Comparison of ENCODE assay signal across 23 cellular contexts in genomic region chr6:151485616-151486015, GRCh38. TPM values are rescaled to one million over a fixed set of nuclear protein-coding genes. Genes with fewer than 3 reads are reported as not detected.
DNase-seq lines count a peak whose midpoint lies in the region; ATAC-seq and TF ChIP-seq lines count a peak whose summit lies in the region.
"Had no signal": no experiment of that assay in that cellular context is flagged by ENCODE, and none has a peak within 500 bp of the region (broad histone marks: within the 10 kb centered on the region; RNA-seq: fewer than 3 reads in every experiment).

No MANE protein-coding gene starts in this region.

- H3K27me3 Mint-ChIP-seq in activated naive CD8-positive, alpha-beta T cell treated with anti-CD3 and anti-CD28 coated beads, Interleukin-2, amount 50 U/mL, for 24 hours = no peaks in the 10 kb centered on the region
- H3K27me3 Mint-ChIP-seq in activated naive CD8-positive, alpha-beta T cell treated with anti-CD3 and anti-CD28 coated beads for 36 hours = no peaks in the 10 kb centered on the region

- H3K4me3 ChIP-seq in astrocyte of the spinal cord (ENCODE audit: low read depth, low read length) = no peak overlapping the region
- H3K4me3 ChIP-seq in fibroblast of villous mesenchyme (ENCODE audit: low read depth, low read length) = no peak overlapping the region
- H3K4me3 ChIP-seq: suprapubic skin had no signal

- H3K9me3 Mint-ChIP-seq in activated naive CD8-positive, alpha-beta T cell treated with anti-CD3 and anti-CD28 coated beads, Interleukin-2, amount 50 U/mL, for 24 hours = no peaks in the 10 kb centered on the region
- no peaks in the 10 kb centered on the region for H3K9me3 Mint-ChIP-seq in activated naive CD8-positive, alpha-beta T cell treated with anti-CD3 and anti-CD28 coated beads for 36 hours
- H3K9me3 Mint-ChIP-seq: naive thymus-derived CD4-positive, alpha-beta T cell had no signal

- peak; percentile 66 for ATAC-seq in activated naive CD8-positive, alpha-beta T cell treated with anti-CD3 and anti-CD28 coated beads, Interleukin-2, amount 50 U/mL, for 24 hours
- no peak for ATAC-seq in HG02938 (IDR thresholded peaks at IDR 0.05; ENCODE audit: unreplicated experiment)
- ATAC-seq: HCT116; naive thymus-derived CD4-positive, alpha-beta T cell; right cardiac atrium had no signal

- H3K4me1 Mint-ChIP-seq in activated naive CD8-positive, alpha-beta T cell treated with anti-CD3 and anti-CD28 coated beads, Interleukin-2, amount 50 U/mL, for 24 hours = peaks cover 22% of the 10 kb centered on the region
- H3K4me1 Mint-ChIP-seq in activated naive CD8-positive, alpha-beta T cell treated with anti-CD3 and anti-CD28 coated beads for 36 hours = peaks cover 9% of the 10 kb centered on the region

- in situ Hi-C loops in astrocyte of the spinal cord (cut with HindIII; ENCODE audit: low sequenced_read_pairs) = no loop called here
- in situ Hi-C loops in ACHN (cut with HindIII; ENCODE audit: low pct_ligation_motif_present, low pct_unique_long_range_greater_than_20kb, low sequenced_read_pairs) = no loop called here

- H3K36me3 Mint-ChIP-seq in activated naive CD8-positive, alpha-beta T cell treated with anti-CD3 and anti-CD28 coated beads, Interleukin-2, amount 50 U/mL, for 24 hours (ENCODE audit: low read depth) = no peaks in the 10 kb centered on the region
- no peaks in the 10 kb centered on the region for H3K36me3 Mint-ChIP-seq in activated naive CD8-positive, alpha-beta T cell treated with anti-CD3 and anti-CD28 coated beads for 36 hours

- peak overlapping the region; percentile 7 for H3K27ac Mint-ChIP-seq in activated naive CD8-positive, alpha-beta T cell treated with anti-CD3 and anti-CD28 coated beads, Interleukin-2, amount 50 U/mL, for 24 hours
- H3K27ac Mint-ChIP-seq in activated naive CD8-positive, alpha-beta T cell treated with anti-CD3 and anti-CD28 coated beads for 36 hours = no peak overlapping the region
- H3K27ac Mint-ChIP-seq: naive thymus-derived CD4-positive, alpha-beta T cell had no signal

- H3K4me3 Mint-ChIP-seq in activated naive CD8-positive, alpha-beta T cell treated with anti-CD3 and anti-CD28 coated beads, Interleukin-2, amount 50 U/mL, for 24 hours = no peak overlapping the region
- no peak overlapping the region for H3K4me3 Mint-ChIP-seq in activated naive CD8-positive, alpha-beta T cell treated with anti-CD3 and anti-CD28 coated beads for 36 hours
- H3K4me3 Mint-ChIP-seq: naive thymus-derived CD4-positive, alpha-beta T cell had no signal

- no peak for DNase-seq in activated naive CD8-positive, alpha-beta T cell treated with anti-CD3 and anti-CD28 coated beads, Interleukin-2, amount 50 U/mL, for 24 hours
- DNase-seq in activated naive CD8-positive, alpha-beta T cell treated with anti-CD3 and anti-CD28 coated beads for 36 hours = no peak
- DNase-seq in astrocyte of the spinal cord (ENCODE audit: low read depth, low spot score) (peak; percentile 26), fibroblast of villous mesenchyme (ENCODE audit: low read depth) (peak; percentile 9), NCI-H1092 (lab: John Stamatoyannopoulos, UW) (no peak), ACHN (no peak), pons (ENCODE audit: low spot score) (no peak)
- DNase-seq: activated CD4-positive, alpha-beta T cell treated with anti-CD3 and anti-CD28 coated beads, Interleukin-2, amount 50 U/mL, for 1 hour; activated CD8-positive, alpha-beta memory T cell treated with anti-CD3 and anti-CD28 coated beads, Interleukin-2, amount 50 U/mL, for 4 hours; activated gamma-delta T cell treated with Interleukin-2 at 50 U/mL for 16 hours; anterior cingulate cortex; GF-D8; hypothalamus; islet precursor cell; Kasumi-1; naive thymus-derived CD4-positive, alpha-beta T cell; NCI-H1105 treated with DMSO at 0.1 percent for 48 hours; NCI-H524 treated with DMSO at 0.1 percent for 48 hours; right cardiac atrium; stimulated activated CD8-positive, alpha-beta memory T cell treated with anti-CD3 and anti-CD28 coated beads, Interleukin-4, amount 100 ng/mL, for 48 hours had no signal

- no peak for TF ChIP-seq CTCF in astrocyte of the spinal cord (IDR thresholded peaks at IDR 0.05; ENCODE audit: low read depth, low read length)
- no peak for TF ChIP-seq CTCF in fibroblast of villous mesenchyme (IDR thresholded peaks at IDR 0.05; ENCODE audit: insufficient read depth, low read depth, low read length)

RNA-seq across cellular contexts. Expression of gene CCDC170, which starts 8.2 kb away (rescaled TPM):
- total RNA-seq in activated naive CD8-positive, alpha-beta T cell treated with anti-CD3 and anti-CD28 coated beads for 36 hours = not detected
- 1.6 and 3.9 TPM in 2 replicates for total RNA-seq in fibroblast of villous mesenchyme

RNA-seq across cellular contexts. Expression of gene RMND1, which starts 33.7 kb away (rescaled TPM):
- 10 to 100 TPM; 25.9 to 28.4 TPM for total RNA-seq in activated naive CD8-positive, alpha-beta T cell treated with anti-CD3 and anti-CD28 coated beads for 36 hours
- 30.0 and 30.7 TPM in 2 replicates for total RNA-seq in fibroblast of villous mesenchyme

Comparison
In these comparisons a context has a peak if more than half of its experiments do, and no peak if none do; other contexts are left out.
1. DNase-seq: peak in astrocyte of the spinal cord (single experiment) and fibroblast of villous mesenchyme (single experiment); none in activated naive CD8-positive, alpha-beta T cell treated with anti-CD3 and anti-CD28 coated beads, Interleukin-2, amount 50 U/mL, for 24 hours (single experiment), activated naive CD8-positive, alpha-beta T cell treated with anti-CD3 and anti-CD28 coated beads for 36 hours (single experiment), NCI-H1092 (single experiment), ACHN (single experiment) and pons (single experiment).